Comparison of ENCODE assay signal across 7 cellular contexts in genomic region chr4:3606848-3607247, GRCh38.
DNase-seq lines count a peak whose midpoint lies in the region; ATAC-seq and TF ChIP-seq lines count a peak whose summit lies in the region.
"Not testable (repeated sequence)": the region's sequence is repeated elsewhere in the genome, so short reads cannot be mapped to it uniquely, and the experiment has no call there.

No MANE protein-coding gene starts in this region.

- POLR2A ChIA-PET in activated CD4-positive, alpha-beta memory T cell treated with anti-CD3 and anti-CD28 coated beads for 36 hours (lab: Charles Lee); activated naive CD8-positive, alpha-beta T cell treated with anti-CD3 and anti-CD28 coated beads, Interleukin-2, amount 10 ng/mL, durations not matched to agents 7 days and 5 days (lab: Charles Lee): not testable (repeated sequence)

- H3K27me3 Mint-ChIP-seq in activated CD4-positive, alpha-beta memory T cell treated with anti-CD3 and anti-CD28 coated beads for 36 hours; activated naive CD8-positive, alpha-beta T cell treated with anti-CD3 and anti-CD28 coated beads, Interleukin-2, amount 10 ng/mL, durations not matched to agents 7 days and 5 days: not testable (repeated sequence)

- H3K4me3 ChIP-seq in osteoblast (ENCODE audit: insufficient read depth, low read length), result not testable (repeated sequence)

- peak; percentile 54 for DNase-seq in DMS53 (lab: John Stamatoyannopoulos, UW)
- peak; percentile 6 for DNase-seq in LHCN-M2 (ENCODE audit: low read depth)
- DNase-seq in NOMO-1 treated with DMSO at 0.1 percent for 48 hours (lab: John Stamatoyannopoulos, UW; ENCODE audit: unreplicated experiment), result peak; percentile 2
- peak; percentile 18 for DNase-seq in activated CD4-positive, alpha-beta memory T cell treated with anti-CD3 and anti-CD28 coated beads for 36 hours
- peak; percentile 21 for DNase-seq in activated naive CD8-positive, alpha-beta T cell treated with anti-CD3 and anti-CD28 coated beads, Interleukin-2, amount 10 ng/mL, durations not matched to agents 7 days and 5 days
- peak; percentile 6 for DNase-seq in foreskin melanocyte
- peak; percentile 13 for DNase-seq in osteoblast (ENCODE audit: insufficient read length, low spot score, missing footprints)

- not testable (repeated sequence) for H3K36me3 ChIP-seq in osteoblast (ENCODE audit: insufficient read depth, low read length)

- not testable (repeated sequence) for H4K20me1 ChIP-seq in osteoblast (ENCODE audit: insufficient read depth, low read length)

- not testable (repeated sequence) for H3K4me3 Mint-ChIP-seq in activated CD4-positive, alpha-beta memory T cell treated with anti-CD3 and anti-CD28 coated beads for 36 hours; activated naive CD8-positive, alpha-beta T cell treated with anti-CD3 and anti-CD28 coated beads, Interleukin-2, amount 10 ng/mL, durations not matched to agents 7 days and 5 days

- CTCF ChIA-PET in activated CD4-positive, alpha-beta memory T cell treated with anti-CD3 and anti-CD28 coated beads for 36 hours (lab: Charles Lee), result not testable (repeated sequence)

- not testable (repeated sequence) for H3K27ac ChIP-seq in osteoblast (ENCODE audit: low read depth, low read length)

- peak; percentile 33 for ATAC-seq in activated naive CD8-positive, alpha-beta T cell treated with anti-CD3 and anti-CD28 coated beads, Interleukin-2, amount 10 ng/mL, durations not matched to agents 7 days and 5 days (ENCODE audit: low read depth)

- H3K4me1 Mint-ChIP-seq in activated CD4-positive, alpha-beta memory T cell treated with anti-CD3 and anti-CD28 coated beads for 36 hours (ENCODE audit: low read depth); activated naive CD8-positive, alpha-beta T cell treated with anti-CD3 and anti-CD28 coated beads, Interleukin-2, amount 10 ng/mL, durations not matched to agents 7 days and 5 days: not testable (repeated sequence)

- not testable (repeated sequence) for H3K36me3 Mint-ChIP-seq in activated CD4-positive, alpha-beta memory T cell treated with anti-CD3 and anti-CD28 coated beads for 36 hours; activated naive CD8-positive, alpha-beta T cell treated with anti-CD3 and anti-CD28 coated beads, Interleukin-2, amount 10 ng/mL, durations not matched to agents 7 days and 5 days

- not testable (repeated sequence) for H3K9me3 Mint-ChIP-seq in activated CD4-positive, alpha-beta memory T cell treated with anti-CD3 and anti-CD28 coated beads for 36 hours; activated naive CD8-positive, alpha-beta T cell treated with anti-CD3 and anti-CD28 coated beads, Interleukin-2, amount 10 ng/mL, durations not matched to agents 7 days and 5 days

- H3K4me2 ChIP-seq in osteoblast (ENCODE audit: insufficient read depth, low read length), result not testable (repeated sequence)

- H3K79me2 ChIP-seq in osteoblast (ENCODE audit: insufficient read depth, low read length), result not testable (repeated sequence)

- not testable (repeated sequence) for H3K4me1 ChIP-seq in osteoblast (ENCODE audit: insufficient read depth, low read length)

- not testable (repeated sequence) for H3K27ac Mint-ChIP-seq in activated CD4-positive, alpha-beta memory T cell treated with anti-CD3 and anti-CD28 coated beads for 36 hours; activated naive CD8-positive, alpha-beta T cell treated with anti-CD3 and anti-CD28 coated beads, Interleukin-2, amount 10 ng/mL, durations not matched to agents 7 days and 5 days

- intact Hi-C loops in activated CD4-positive, alpha-beta memory T cell treated with anti-CD3 and anti-CD28 coated beads for 36 hours (cut with micrococcal nuclease), result not testable (repeated sequence)

- not testable (repeated sequence) for H3K27me3 ChIP-seq in osteoblast (ENCODE audit: insufficient read depth, low read length)

- H3K9me3 ChIP-seq in osteoblast (ENCODE audit: low read depth, low read length), result not testable (repeated sequence)

- H2AFZ ChIP-seq in osteoblast (ENCODE audit: low read length), result not testable (repeated sequence)

- not testable (repeated sequence) for TF ChIP-seq CTCF in osteoblast (IDR thresholded peaks at IDR 0.05; ENCODE audit: extremely low read depth, low read depth, low read length)

Comparison
In these comparisons a context has a peak if more than half of its experiments do, and no peak if none do; other contexts are left out.
1. DNase-seq: peak in every context shown above with its lines; median percentile 54 in DMS53; 21 in activated naive CD8-positive, alpha-beta T cell treated with anti-CD3 and anti-CD28 coated beads, Interleukin-2, amount 10 ng/mL, durations not matched to agents 7 days and 5 days; 18 in activated CD4-positive, alpha-beta memory T cell treated with anti-CD3 and anti-CD28 coated beads for 36 hours; 13 in osteoblast; 6 in LHCN-M2; 6 in foreskin melanocyte; 2 in NOMO-1 treated with DMSO at 0.1 percent for 48 hours.